8 cellular contexts compared by ENCODE assay signal in genomic region chr15:98548172-98548971, GRCh38.
A peak's percentile ranks its signal among the peaks of the same experiment; 100 is the strongest.
DNase-seq lines count a peak whose midpoint lies in the region; ATAC-seq, FAIRE-seq and TF ChIP-seq lines count a peak whose summit lies in the region.

No MANE protein-coding gene starts in this region.

- no peak for TF ChIP-seq EP300 in GM12878 (IDR thresholded peaks at IDR 0.05; ENCODE audit: borderline replicate concordance in 1 of 2, control insufficient read depth in 1 of 2, low read depth in 2 of 2, low read length in 2 of 2)

- no peak overlapping the region for H3K27ac ChIP-seq in SK-N-MC
- no peak overlapping the region for H3K27ac ChIP-seq in GM12878 (ENCODE audit: control insufficient read depth, insufficient read depth)

- TF ChIP-seq CTCF in GM12878 (IDR thresholded peaks at IDR 0.05 in 2 of 3, conservative IDR thresholded peaks at IDR 0.05 in 1 of 3; ENCODE audit: control insufficient read depth in 2 of 3, extremely low read depth in 1 of 3, insufficient read depth in 1 of 3, low read depth in 3 of 3, low read length in 3 of 3) = no peak

- SMC1A ChIA-PET in GM12878 (lab: Charles Lee; ENCODE audit: uncharacterized antibody, unreplicated experiment) = no interaction called here

- H3K4me2 ChIP-seq in GM12878 (ENCODE audit: control insufficient read depth, insufficient read depth) = peak overlapping the region; percentile 17; the same call in 1 of the 2 replicates

- POLR2A ChIA-PET in GM12878 (lab: Charles Lee) = no interaction called here

- TF ChIP-seq POLR2A in GM12878 (IDR thresholded peaks at IDR 0.05; ENCODE audit: low read depth, low read length) = no peak

- 11% methylated on average over 19 of the region's 63 CpGs for WGBS in GM12878 (ENCODE audit: insufficient coverage, insufficient replicate concordance, low lambda C conversion rate, missing lambda C conversion rate)

- peak overlapping the region; percentile 68 for H3K9ac ChIP-seq in SK-N-MC (ENCODE audit: insufficient read length)
- H3K9ac ChIP-seq in GM12878 (ENCODE audit: control insufficient read depth, insufficient read depth, low read length) = no peak overlapping the region

- intact Hi-C loops in GM12878 (cut with micrococcal nuclease; ENCODE audit: unreplicated experiment) = no loop called here

- FAIRE-seq in GM12878 (lab: Jason Lieb, UNC) = no peak

- RAD21 ChIA-PET in GM12878 (lab: Charles Lee; ENCODE audit: unreplicated experiment) = no interaction called here

- no peaks in the 10 kb centered on the region for H3K4me1 ChIP-seq in GM12878 (ENCODE audit: control insufficient read depth, insufficient read depth, low read length)

- H4K20me1 ChIP-seq in GM12878 (ENCODE audit: control insufficient read depth, insufficient read depth) = no peaks in the 10 kb centered on the region

- H3K4me3 ChIP-seq in SK-N-MC (peak overlapping the region; percentile 83), GM12878 (no peak overlapping the region)

- H3K9me3 ChIP-seq in SK-N-MC (ENCODE audit: low read depth, low read length) = no peaks in the 10 kb centered on the region
- no peaks in the 10 kb centered on the region; the same call in 1 of the 3 replicates for H3K9me3 ChIP-seq in GM12878 (replicated peaks; ENCODE audit: control insufficient read depth, insufficient read depth, low read length)

- no peaks in the 10 kb centered on the region for H3K79me2 ChIP-seq in GM12878 (ENCODE audit: control insufficient read depth, insufficient read depth, low read length)

- in situ Hi-C loops in GM12878 (cut with MboI) = no loop called here

- BruUV-seq in GM12878 (replicated peaks; lab: Mats Ljungman, UMichigan) = no TSS peak

- CTCF ChIA-PET in GM12878 (lab: Yijun Ruan, JAX) = no interaction called here

- no peak overlapping the region; the same call in 1 of the 2 replicates for H2AFZ ChIP-seq in GM12878 (ENCODE audit: control insufficient read depth, low read depth, low read length)

- DNase-seq in GM04504 (ENCODE audit: low read depth) = peak; percentile 4
- no peak for DNase-seq in SK-N-MC (ENCODE audit: low read depth, low spot score)
- DNase-seq in GM12878 (ENCODE audit: low read depth, low spot score) = no peak
- peak; percentile 61 for DNase-seq in iPS DF 19.7 (ENCODE audit: low read depth, low spot score)
- peak; percentile 57 for DNase-seq in renal cortical epithelial cell (ENCODE audit: low read depth)
- no peak for DNase-seq in MV-4-11 (lab: John Stamatoyannopoulos, UW)
- no peak for DNase-seq in middle frontal gyrus (ENCODE audit: extremely low spot score, low spot score)

- no peak for ATAC-seq in GM12878
- no peak for ATAC-seq in GM18517 (IDR thresholded peaks at IDR 0.05; ENCODE audit: unreplicated experiment)

- no peaks in the 10 kb centered on the region for H3K36me3 ChIP-seq in SK-N-MC (ENCODE audit: insufficient read depth, low read length)
- no peaks in the 10 kb centered on the region for H3K36me3 ChIP-seq in GM12878 (ENCODE audit: control insufficient read depth in 2 of 2, insufficient read depth in 2 of 2, low read length in 1 of 2)

- no peak for TF ChIP-seq RAD21 in GM12878 (IDR thresholded peaks at IDR 0.05; ENCODE audit: insufficient read depth, low read depth, low read length)

- H3K27me3 ChIP-seq in GM12878 (replicated peaks in 1 of 2; ENCODE audit: control insufficient read depth in 2 of 2, insufficient read depth in 2 of 2, low read length in 1 of 2) = peaks cover 3 to 10% of the 10 kb centered on the region in 2 experiments; a peak in 3 of 4 replicates

TF ChIP-seq in GM12878, 131 proteins besides CTCF, POLR2A, EP300 and RAD21:
- no peak for TF ChIP-seq MAX (IDR thresholded peaks at IDR 0.05; ENCODE audit: low read depth, low read length)
- TF ChIP-seq USF1 (IDR thresholded peaks at IDR 0.05; ENCODE audit: borderline replicate concordance, extremely low read length, insufficient read depth, low read depth, low read length) = peak; percentile 39
- peak; percentile 34 for TF ChIP-seq SUZ12 (IDR thresholded peaks at IDR 0.05; ENCODE audit: unreplicated experiment)

Comparison
In these comparisons a context has a peak if more than half of its experiments do, and no peak if none do; other contexts are left out.
1. DNase-seq: peak in GM04504 (single experiment), iPS DF 19.7 (single experiment) and renal cortical epithelial cell (single experiment); none in SK-N-MC (single experiment), GM12878 (single experiment), MV-4-11 (single experiment) and middle frontal gyrus (single experiment).